Comparison of ENCODE assay signal across 21 cellular contexts in the genomic region with DNA sequence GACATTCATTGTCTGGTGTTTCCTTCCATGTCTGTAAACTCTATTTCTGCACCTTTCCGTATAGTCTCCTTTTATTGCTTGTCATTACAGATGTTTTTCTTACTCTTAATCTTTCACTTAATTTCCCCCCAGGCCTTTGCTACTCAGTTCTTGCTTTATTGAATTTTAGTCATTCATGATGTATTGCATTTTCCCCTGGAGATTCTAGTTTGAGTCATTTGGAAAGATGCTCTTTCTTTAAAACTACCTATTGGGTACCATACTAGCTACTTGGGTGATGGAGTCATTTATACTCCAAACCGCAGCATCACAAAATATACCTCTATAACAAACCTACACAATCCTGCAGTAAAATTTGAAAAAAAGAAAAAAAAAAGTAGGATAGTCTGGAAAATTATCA.
"Had no signal": no experiment of that assay in that cellular context is flagged by ENCODE, and none has a peak within 500 bp of the region (broad histone marks: within the 10 kb centered on the region; RNA-seq: fewer than 3 reads in every experiment).

No MANE protein-coding gene starts in this region.

- H3K9me3 Mint-ChIP-seq: central memory CD8-positive, alpha-beta T cell; dendritic cell treated with granulocyte-macrophage colony-stimulating factor and Interleukin-4, amounts not matched to agents 40 ng/mL and 50 ng/mL, for 4 days; immature natural killer cell; mesothelial cell of epicardium; naive B cell; stimulated activated memory B cell treated with anti-CD40 and anti-IgM and Interleukin-4, amounts not matched to agents 10 μg/mL and 1 μg/mL and 100 μg/mL, for 72 hours had no signal

- H3K27ac Mint-ChIP-seq: dendritic cell treated with granulocyte-macrophage colony-stimulating factor and Interleukin-4, amounts not matched to agents 40 ng/mL and 50 ng/mL, for 4 days; immature natural killer cell; mesothelial cell of epicardium; progenitor cell of endocrine pancreas; stimulated activated memory B cell treated with anti-CD40 and anti-IgM and Interleukin-4, amounts not matched to agents 10 μg/mL and 1 μg/mL and 100 μg/mL, for 72 hours had no signal

- H3K36me3 Mint-ChIP-seq: immature natural killer cell; mesothelial cell of epicardium; naive B cell; stimulated activated memory B cell treated with anti-CD40 and anti-IgM and Interleukin-4, amounts not matched to agents 10 μg/mL and 1 μg/mL and 100 μg/mL, for 72 hours had no signal

- H3K27me3 Mint-ChIP-seq: central memory CD8-positive, alpha-beta T cell; dendritic cell treated with granulocyte-macrophage colony-stimulating factor and Interleukin-4, amounts not matched to agents 40 ng/mL and 50 ng/mL, for 4 days; naive B cell; progenitor cell of endocrine pancreas; stimulated activated memory B cell treated with anti-CD40 and anti-IgM and Interleukin-4, amounts not matched to agents 10 μg/mL and 1 μg/mL and 100 μg/mL, for 72 hours had no signal

- H3K4me3 Mint-ChIP-seq: central memory CD8-positive, alpha-beta T cell; dendritic cell treated with granulocyte-macrophage colony-stimulating factor and Interleukin-4, amounts not matched to agents 40 ng/mL and 50 ng/mL, for 4 days; immature natural killer cell; mesothelial cell of epicardium; naive B cell; stimulated activated memory B cell treated with anti-CD40 and anti-IgM and Interleukin-4, amounts not matched to agents 10 μg/mL and 1 μg/mL and 100 μg/mL, for 72 hours had no signal

- DNase-seq: activated CD4-positive, CD25-positive, alpha-beta regulatory T cell treated with anti-CD3 and anti-CD28 coated beads, Interleukin-2, amount 50 U/mL, for 72 hours; activated effector memory CD4-positive, alpha-beta T cell treated with Interleukin-2 at 50 U/mL for 16 hours; activated naive CD4-positive, alpha-beta T cell treated with Interleukin-2 at 50 U/mL for 16 hours; amygdala; foreskin keratinocyte; heart left ventricle; hypothalamus; immature natural killer cell; kidney; left colon; naive B cell; ovary; retina; stimulated activated CD4-positive, alpha-beta T cell treated with anti-CD3 and anti-CD28 coated beads, Interleukin-12 subunit alpha, Interleukin-12 subunit beta, amount 100 ng/mL, for 4 hours; stimulated activated CD4-positive, alpha-beta T cell treated with anti-CD3 and anti-CD28 coated beads, Interleukin-4, amount 100 ng/mL, for 24 hours; SW 1271 had no signal
